ENCODE assay signal across 8 cellular contexts in the genomic region with DNA sequence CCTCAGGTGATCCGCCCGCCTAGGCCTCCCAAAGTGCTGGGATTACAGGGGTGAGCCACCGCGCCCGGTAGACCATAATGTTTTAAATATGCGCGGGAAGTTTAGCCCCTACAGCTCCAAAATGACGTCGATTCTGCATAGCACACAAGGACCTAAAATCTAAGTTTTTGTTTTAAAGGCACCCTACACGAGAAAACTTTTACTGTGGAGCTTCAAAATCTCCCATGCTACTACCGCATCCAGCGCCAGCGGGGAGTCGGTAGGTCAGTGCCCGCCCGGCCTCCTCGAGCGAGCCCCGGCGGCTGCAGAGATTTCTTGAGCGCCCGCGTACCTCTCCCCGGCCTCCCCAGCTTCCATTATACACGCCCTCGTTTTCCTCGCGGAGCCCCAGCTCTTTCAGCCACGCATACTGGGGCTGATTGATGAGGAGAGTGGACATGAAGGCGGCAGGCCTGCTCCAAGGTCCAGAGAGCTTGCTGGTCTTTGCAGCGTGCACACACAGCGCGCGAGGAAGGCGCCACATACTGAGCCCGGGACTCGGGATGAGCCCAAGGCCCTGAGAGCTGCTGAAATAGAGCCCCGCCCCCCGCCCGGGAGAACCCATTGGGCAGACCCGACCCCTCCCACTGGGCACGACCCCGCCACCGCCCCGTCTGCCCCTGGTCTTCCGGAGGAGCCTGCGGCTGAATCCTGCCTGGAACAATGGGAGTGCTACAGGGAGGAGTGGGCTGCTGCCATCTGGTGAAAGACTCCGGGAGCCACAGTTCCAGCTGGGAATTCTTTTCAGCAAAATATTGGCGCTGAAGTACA.
DNase-seq lines count a peak whose midpoint lies in the region; ATAC-seq and TF ChIP-seq lines count a peak whose summit lies in the region.

ALDH7A1 (minus strand) TSS at position 544 of the 810 bp plus-strand sequence; CDS start at position 523, 21 bp downstream.

- H3K4me3 ChIP-seq in ACC112 (ENCODE audit: low read depth, low read length) = peak within 1 kb of the TSS; percentile 78

- H2AFZ ChIP-seq in ACC112 (ENCODE audit: low read length, unreplicated experiment) = peak within 1 kb of the TSS; percentile 75

- peak within 1 kb of the TSS; percentile 57 for H3K27ac ChIP-seq in ACC112 (ENCODE audit: low read depth, low read length)

- H3K79me2 ChIP-seq in ACC112 (ENCODE audit: control insufficient read depth, insufficient read depth, low read length, unreplicated experiment) = peaks cover 21% of the 10 kb centered on the region

- peak; percentile 59 for ATAC-seq in GM18861 (IDR thresholded peaks at IDR 0.05; ENCODE audit: unreplicated experiment)
- peak; percentile 80 for ATAC-seq in HG03064 (IDR thresholded peaks at IDR 0.05; ENCODE audit: low read depth, unreplicated experiment)

- H3K4me1 ChIP-seq in ACC112 (ENCODE audit: control insufficient read depth, insufficient read depth, low read length, unreplicated experiment) = peaks cover 14% of the 10 kb centered on the region

- no peaks in the 10 kb centered on the region for H3K27me3 ChIP-seq in ACC112 (ENCODE audit: insufficient read depth, low read length)

- DNase-seq in NCI-H526 treated with DMSO at 0.1 percent for 48 hours (lab: John Stamatoyannopoulos, UW) (peak; percentile 86), activated T-cell treated with anti-CD3 and anti-CD28 coated beads for 48 hours (ENCODE audit: low read depth) (peak; percentile 47), erythroblast (lab: John Stamatoyannopoulos, UW) (peak; percentile 18 to 36), midbrain (lab: John Stamatoyannopoulos, UW) (peak; percentile 92)
- DNase-seq in stimulated activated CD8-positive, alpha-beta memory T cell treated with anti-CD3 and anti-CD28 coated beads, Interleukin-7, amount 100 ng/mL, for 48 hours (ENCODE audit: extremely low read depth in 1 of 2, low read depth in 1 of 2) = peak; percentile 21 to 41

- no peak for TF ChIP-seq POLR2A in erythroblast (IDR thresholded peaks at IDR 0.05; ENCODE audit: low read length)

- H3K36me3 ChIP-seq in ACC112 (ENCODE audit: insufficient read depth, low read length) = no peaks in the 10 kb centered on the region; the same call in 1 of the 2 replicates

Comparison
In these comparisons a context has a peak if more than half of its experiments do, and no peak if none do; other contexts are left out.
1. Peak in every context shown above with its lines: DNase-seq, ATAC-seq, H3K4me3 ChIP-seq and H3K27ac ChIP-seq.
2. DNase-seq: peak in every context shown above with its lines; median percentile 92 in midbrain; 86 in NCI-H526 treated with DMSO at 0.1 percent for 48 hours; 47 in activated T-cell treated with anti-CD3 and anti-CD28 coated beads for 48 hours; 31 in stimulated activated CD8-positive, alpha-beta memory T cell treated with anti-CD3 and anti-CD28 coated beads, Interleukin-7, amount 100 ng/mL, for 48 hours; 27 in erythroblast.